Comparison of ENCODE assay signal across 34 cellular contexts in genomic region chr18:77820472-77820871, GRCh38.
"Had no signal": no experiment of that assay in that cellular context is flagged by ENCODE, and none has a peak within 500 bp of the region (broad histone marks: within the 10 kb centered on the region; RNA-seq: fewer than 3 reads in every experiment).

No MANE protein-coding gene starts in this region.

- H3K27ac ChIP-seq: adrenal gland, body of pancreas, brain microvascular endothelial cell, breast epithelium, VCaP had no signal

- H3K4me3 Mint-ChIP-seq: activated B cell treated with CpG ODN at 0.5 μM for 24 hours; activated CD4-positive, alpha-beta T cell treated with anti-CD3 and anti-CD28 coated beads, Interleukin-2, amount 10 ng/mL, durations not matched to agents 7 days and 5 days; activated CD8-positive, alpha-beta T cell treated with anti-CD3 and anti-CD28 coated beads for 36 hours; activated naive CD4-positive, alpha-beta T cell treated with anti-CD3 and anti-CD28 coated beads for 36 hours; activated naive CD8-positive, alpha-beta T cell treated with anti-CD3 and anti-CD28 coated beads for 36 hours; activated T-cell treated with anti-CD3 and anti-CD28 coated beads, Interleukin-2, amount 50 U/mL, for 4 hours; activated T-cell treated with anti-CD3 and anti-CD28 coated beads, Interleukin-2, amount 50 U/mL, for 72 hours; activated T-helper 1 cell treated with anti-CD3 and anti-CD28 coated beads, Interleukin-12 subunit alpha, Interleukin-12 subunit beta, Interleukin-2, Interleukin-4 antibody, amounts not matched to agents 30 ng/mL and 10 ng/mL and 1 ng/mL, durations not matched to agents 14 hours and 24 hours and 36 hours; activated T-helper 17 cell treated with anti-CD3 and anti-CD28 coated beads, Interleukin-2, amount 50 U/mL, for 72 hours; T-helper 1 cell treated with Interleukin-12 subunit alpha and Interleukin-12 subunit beta and Interleukin-4 antibody, amounts not matched to agents 30 μg/mL and 1 μg/mL, for 36 hours; T-helper 2 cell treated with Interferon-gamma antibody and Interleukin-4, amounts not matched to agents 5 μg/mL and 100 μg/mL, for 36 hours had no signal

- H3K27me3 Mint-ChIP-seq: activated CD4-positive, alpha-beta T cell treated with anti-CD3 and anti-CD28 coated beads, Interleukin-2, amount 10 ng/mL, durations not matched to agents 7 days and 5 days had no signal

- H3K9me3 Mint-ChIP-seq: activated CD8-positive, alpha-beta T cell treated with anti-CD3 and anti-CD28 coated beads for 36 hours; activated naive CD4-positive, alpha-beta T cell treated with anti-CD3 and anti-CD28 coated beads for 36 hours; activated naive CD8-positive, alpha-beta T cell treated with anti-CD3 and anti-CD28 coated beads for 36 hours; activated T-cell treated with anti-CD3 and anti-CD28 coated beads, Interleukin-2, amount 50 U/mL, for 4 hours; activated T-helper 17 cell treated with anti-CD3 and anti-CD28 coated beads, Interleukin-2, amount 50 U/mL, for 72 hours; T-helper 2 cell treated with Interferon-gamma antibody and Interleukin-4, amounts not matched to agents 5 μg/mL and 100 μg/mL, for 36 hours had no signal

- H3K36me3 ChIP-seq: adrenal gland, brain microvascular endothelial cell, breast epithelium had no signal

- ATAC-seq: activated CD8-positive, alpha-beta T cell treated with anti-CD3 and anti-CD28 coated beads for 36 hours; activated naive CD4-positive, alpha-beta T cell treated with anti-CD3 and anti-CD28 coated beads, Interleukin-2, amount 50 U/mL, for 72 hours; activated T-cell treated with anti-CD3 and anti-CD28 coated beads, Interleukin-2, amount 50 U/mL, for 4 hours; activated T-cell treated with anti-CD3 and anti-CD28 coated beads, Interleukin-2, amount 50 U/mL, for 72 hours; activated T-helper 17 cell treated with anti-CD3 and anti-CD28 coated beads, Interleukin-2, amount 50 U/mL, for 72 hours; body of pancreas had no signal

- H3K9me3 ChIP-seq: adrenal gland, body of pancreas had no signal

- FAIRE-seq: astrocyte, TTC549 had no signal

- H3K4me1 ChIP-seq: adrenal gland, body of pancreas, breast epithelium had no signal

- DNase-seq: activated B cell treated with CpG ODN at 0.5 μM for 24 hours; activated CD4-positive, alpha-beta T cell treated with anti-CD3 and anti-CD28 coated beads for 48 hours; activated CD4-positive, alpha-beta T cell treated with anti-CD3 and anti-CD28 coated beads, Interleukin-2, amount 10 ng/mL, durations not matched to agents 7 days and 5 days; activated CD4-positive, alpha-beta T cell treated with anti-CD3 and anti-CD28 coated beads, Interleukin-2, amount 50 U/mL, for 48 hours; activated CD4-positive, CD25-positive, alpha-beta regulatory T cell treated with anti-CD3 and anti-CD28 coated beads, Interleukin-2, amount 50 U/mL, for 72 hours; activated CD8-positive, alpha-beta memory T cell treated with anti-CD3 and anti-CD28 coated beads, Interleukin-2, amount 50 U/mL, for 4 hours; activated CD8-positive, alpha-beta T cell treated with anti-CD3 and anti-CD28 coated beads for 36 hours; activated effector memory CD4-positive, alpha-beta T cell treated with anti-CD3 and anti-CD28 coated beads, Interleukin-2, amount 50 U/mL, for 16 hours; activated gamma-delta T cell treated with Interleukin-2 at 50 U/mL for 16 hours; activated naive CD4-positive, alpha-beta T cell; activated naive CD4-positive, alpha-beta T cell treated with anti-CD3 and anti-CD28 coated beads for 36 hours; activated naive CD4-positive, alpha-beta T cell treated with anti-CD3 and anti-CD28 coated beads, Interleukin-2, amount 50 U/mL, for 16 hours; activated naive CD8-positive, alpha-beta T cell treated with anti-CD3 and anti-CD28 coated beads for 36 hours; activated T-cell treated with anti-CD3 and anti-CD28 coated beads for 4 hours; activated T-cell treated with anti-CD3 and anti-CD28 coated beads, Interleukin-2, amount 50 U/mL, for 1 hour; activated T-cell treated with anti-CD3 and anti-CD28 coated beads, Interleukin-2, amount 50 U/mL, for 4 hours; activated T-cell treated with anti-CD3 and anti-CD28 coated beads, Interleukin-2, amount 50 U/mL, for 72 hours; adrenal gland; amniotic stem cell; body of pancreas; brain microvascular endothelial cell; central memory CD4-positive, alpha-beta T cell; T-helper 1 cell; T-helper 2 cell; T-helper 9 cell had no signal

- H3K4me1 Mint-ChIP-seq: activated B cell treated with CpG ODN at 0.5 μM for 24 hours; activated CD4-positive, alpha-beta T cell treated with anti-CD3 and anti-CD28 coated beads, Interleukin-2, amount 10 ng/mL, durations not matched to agents 7 days and 5 days; activated naive CD8-positive, alpha-beta T cell treated with anti-CD3 and anti-CD28 coated beads for 36 hours; activated T-helper 17 cell treated with anti-CD3 and anti-CD28 coated beads, Interleukin-2, amount 50 U/mL, for 72 hours had no signal

- H3K27me3 ChIP-seq: adrenal gland, body of pancreas, brain microvascular endothelial cell, breast epithelium had no signal

- H3K27ac Mint-ChIP-seq: activated B cell treated with CpG ODN at 0.5 μM for 24 hours; activated CD4-positive, alpha-beta T cell treated with anti-CD3 and anti-CD28 coated beads, Interleukin-2, amount 10 ng/mL, durations not matched to agents 7 days and 5 days; activated CD8-positive, alpha-beta T cell treated with anti-CD3 and anti-CD28 coated beads for 36 hours; activated naive CD4-positive, alpha-beta T cell treated with anti-CD3 and anti-CD28 coated beads for 36 hours; activated naive CD4-positive, alpha-beta T cell treated with anti-CD3 and anti-CD28 coated beads, Interleukin-2, amount 50 U/mL, for 72 hours; activated naive CD8-positive, alpha-beta T cell treated with anti-CD3 and anti-CD28 coated beads for 36 hours; activated T-cell treated with anti-CD3 and anti-CD28 coated beads, Interleukin-2, amount 50 U/mL, for 72 hours; activated T-helper 1 cell treated with anti-CD3 and anti-CD28 coated beads, Interleukin-12 subunit alpha, Interleukin-12 subunit beta, Interleukin-2, Interleukin-4 antibody, amounts not matched to agents 30 ng/mL and 10 ng/mL and 1 ng/mL, durations not matched to agents 14 hours and 24 hours and 36 hours; activated T-helper 17 cell treated with anti-CD3 and anti-CD28 coated beads, Interleukin-2, amount 50 U/mL, for 72 hours; T-helper 1 cell treated with Interleukin-12 subunit alpha and Interleukin-12 subunit beta and Interleukin-4 antibody, amounts not matched to agents 30 μg/mL and 1 μg/mL, for 36 hours; T-helper 2 cell treated with Interferon-gamma antibody and Interleukin-4, amounts not matched to agents 5 μg/mL and 100 μg/mL, for 36 hours had no signal

- H3K4me3 ChIP-seq: adrenal gland, body of pancreas, breast epithelium had no signal
